ENCODE assay signal across 9 cellular contexts in the genomic region with DNA sequence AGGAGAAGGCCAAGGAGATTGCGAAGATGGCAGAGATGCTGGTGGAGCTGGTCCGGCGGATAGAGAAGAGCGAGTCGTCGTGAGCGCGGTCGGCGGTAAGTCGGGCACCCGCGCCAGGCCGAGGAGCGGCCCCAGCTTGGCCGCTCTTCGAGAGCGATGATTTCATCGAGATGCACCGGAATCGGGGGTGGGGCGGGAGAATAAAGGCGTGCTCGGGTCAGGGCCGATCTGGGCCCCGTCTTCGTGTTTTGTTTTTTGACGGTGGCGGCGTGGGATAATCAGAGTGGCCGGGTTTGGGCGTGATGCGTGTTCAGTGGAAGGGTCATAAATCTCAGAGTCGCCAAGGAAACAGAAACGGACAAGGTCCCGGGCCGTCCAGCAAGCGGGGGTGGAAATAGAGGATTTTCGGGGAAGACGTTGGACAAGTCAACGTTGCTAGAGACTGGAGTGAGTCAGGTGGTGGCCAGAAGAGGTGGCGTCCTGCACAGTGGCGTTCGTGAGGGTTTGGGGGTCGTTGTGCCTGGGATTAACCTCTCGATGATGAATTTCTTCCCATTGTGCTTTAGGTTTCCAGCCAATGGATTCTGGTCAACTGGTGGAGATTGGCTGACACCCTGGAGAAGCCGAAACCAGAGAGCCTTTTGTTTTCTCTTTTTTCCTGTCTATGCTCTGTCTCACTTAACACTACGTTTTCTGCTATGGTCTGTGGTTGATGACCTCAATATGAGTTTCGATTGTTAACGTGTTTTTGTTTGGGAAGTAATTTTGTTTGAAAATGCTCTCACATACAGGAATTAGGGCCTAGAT. TPM values are rescaled to one million over a fixed set of nuclear protein-coding genes. Genes with fewer than 3 reads are reported as not detected.
DNase-seq lines count a peak whose midpoint lies in the region; ATAC-seq and TF ChIP-seq lines count a peak whose summit lies in the region.
"Had no signal": no experiment of that assay in that cellular context is flagged by ENCODE, and none has a peak within 500 bp of the region (broad histone marks: within the 10 kb centered on the region; RNA-seq: fewer than 3 reads in every experiment).

No MANE protein-coding gene starts in this region.

- intact Hi-C loops in heart right ventricle (cut with DNase I): loop anchor here in 7 of 10 donors (2.0 to 10.0 kb wide), 6 partner anchors 63 to 141 kb away; a partner anchor contains a TSS
- intact Hi-C loops in psoas muscle (cut with DNase I): loop anchor here in 1 of 2 donors (2.0 kb wide), 2 partner anchors 29 to 67 kb away; a partner anchor contains a TSS

- peak overlapping the region; percentile 95 for H3K4me3 Mint-ChIP-seq in activated naive CD8-positive, alpha-beta T cell treated with anti-CD3 and anti-CD28 coated beads for 36 hours

- no peaks in the 10 kb centered on the region for H3K9me3 Mint-ChIP-seq in activated naive CD8-positive, alpha-beta T cell treated with anti-CD3 and anti-CD28 coated beads for 36 hours

- H3K27me3 ChIP-seq in heart right ventricle (no peaks in the 10 kb centered on the region), psoas muscle (ENCODE audit: insufficient read depth in 3 of 3, low read length in 2 of 3) (no peaks in the 10 kb centered on the region)

- peaks cover 32% of the 10 kb centered on the region for H3K36me3 Mint-ChIP-seq in activated naive CD8-positive, alpha-beta T cell treated with anti-CD3 and anti-CD28 coated beads for 36 hours

- H3K36me3 ChIP-seq in heart right ventricle: peaks cover 0 to 25% (median 15%) of the 10 kb centered on the region in 9 donors
- H3K36me3 ChIP-seq in psoas muscle (ENCODE audit: insufficient read depth in 1 of 2, low read depth in 1 of 2): peaks cover 0 to 21% of the 10 kb centered on the region in 2 donors

- peak overlapping the region; percentile 86 to 93 (median 90) for H3K27ac ChIP-seq in heart right ventricle
- peak overlapping the region; percentile 90 for H3K27ac ChIP-seq in psoas muscle

- H3K4me3 ChIP-seq in heart right ventricle (peak overlapping the region; percentile 74 to 96 (median 86)), psoas muscle (peak overlapping the region; percentile 97)

- DNase-seq in OCI-M1 (lab: John Stamatoyannopoulos, UW) (peak; percentile 42), heart right ventricle (peak; percentile 32 to 44), psoas muscle (peak; percentile 64 to 78), SIG-M5 treated with dmso at 0.1 percent for 504 hours (lab: John Stamatoyannopoulos, UW; ENCODE audit: unreplicated experiment) (no peak), SIG-M5 (lab: John Stamatoyannopoulos, UW) (no peak)
- DNase-seq in activated naive CD8-positive, alpha-beta T cell treated with anti-CD3 and anti-CD28 coated beads for 36 hours: peak; percentile 44

- 2% methylated on average over 50 of the region's 50 CpGs for WGBS in heart right ventricle, 2 donors
- 1% methylated on average over 46 to 50 of the region's 50 CpGs for WGBS in psoas muscle, 3 donors

- TF ChIP-seq CTCF in heart right ventricle (IDR thresholded peaks at IDR 0.05) (no peak), psoas muscle (IDR thresholded peaks at IDR 0.05) (no peak)

- H3K27me3 Mint-ChIP-seq in activated naive CD8-positive, alpha-beta T cell treated with anti-CD3 and anti-CD28 coated beads for 36 hours: no peaks in the 10 kb centered on the region

- H3K4me1 ChIP-seq in heart right ventricle (peaks cover 14 to 40% (median 34%) of the 10 kb centered on the region in 9 donors), psoas muscle (peaks cover 23% of the 10 kb centered on the region)

- H3K4me1 Mint-ChIP-seq in activated naive CD8-positive, alpha-beta T cell treated with anti-CD3 and anti-CD28 coated beads for 36 hours: peaks cover 20% of the 10 kb centered on the region

- ATAC-seq in GM18498 (IDR thresholded peaks at IDR 0.05; ENCODE audit: unreplicated experiment) (peak; percentile 37), HG02610 (IDR thresholded peaks at IDR 0.05; ENCODE audit: unreplicated experiment) (peak; percentile 11), heart right ventricle (peak; percentile 55 to 82 (median 70)), psoas muscle (peak; percentile 53 to 75 (median 66))

- peak overlapping the region; percentile 98 for H3K27ac Mint-ChIP-seq in activated naive CD8-positive, alpha-beta T cell treated with anti-CD3 and anti-CD28 coated beads for 36 hours

- H3K9me3 ChIP-seq in heart right ventricle: no peaks in the 10 kb centered on the region
- H3K9me3 ChIP-seq in psoas muscle: no peaks in the 10 kb centered on the region

RNA-seq across cellular contexts. Expression of a gene that starts 0.9 kb away (rescaled TPM):
- total RNA-seq in activated naive CD8-positive, alpha-beta T cell treated with anti-CD3 and anti-CD28 coated beads for 36 hours: 100 to 1,000 TPM; 107 to 109 TPM
- total RNA-seq in heart right ventricle (100 to 1,000 TPM; 222 to 268 (median 248) TPM), psoas muscle (100 to 1,000 TPM; 216 to 300 (median 250) TPM)
- polyA plus RNA-seq in heart right ventricle (100 to 1,000 TPM; 163 to 445 TPM), psoas muscle (100 to 1,000 TPM; 300 to 539 (median 398) TPM)

RNA-seq across cellular contexts. Expression of a gene that starts 52.3 kb away (rescaled TPM):
- 1 to 10 TPM in 1 of 2 experiments, under 1 TPM in 1; 0.37 to 2.5 TPM for total RNA-seq in activated naive CD8-positive, alpha-beta T cell treated with anti-CD3 and anti-CD28 coated beads for 36 hours
- total RNA-seq in heart right ventricle (1 to 10 TPM in 5 of 10 donors, under 1 TPM in 1, not detected in 4; 0.41 to 8.2 (median 1.6) TPM), psoas muscle (1 to 10 TPM in 1 of 4 donors, under 1 TPM in 2, not detected in 1; 0.34 to 1.5 (median 0.68) TPM)
- polyA plus RNA-seq in heart right ventricle (under 1 TPM; 0.22 to 0.68 TPM), psoas muscle (under 1 TPM; 0.34 to 0.36 (median 0.35) TPM)
- total RNA-seq: glomerular endothelial cell had no signal

Comparison
In these comparisons a context has a peak if more than half of its experiments do, and no peak if none do; other contexts are left out.
1. ATAC-seq: peak in every context shown above with its lines; median percentile 70 in heart right ventricle; 66 in psoas muscle; 37 in GM18498; 11 in HG02610.
2. DNase-seq: peak in OCI-M1 (single experiment), activated naive CD8-positive, alpha-beta T cell treated with anti-CD3 and anti-CD28 coated beads for 36 hours (single experiment), heart right ventricle (2 of 2) and psoas muscle (2 of 2); none in SIG-M5 treated with dmso at 0.1 percent for 504 hours (single experiment) and SIG-M5 (single experiment).